Comparison of ENCODE assay signal across 8 cellular contexts in genomic region chr2:168758970-168759820, GRCh38. TPM values are rescaled to one million over a fixed set of nuclear protein-coding genes. Genes with fewer than 3 reads are reported as not detected.
A peak's percentile ranks its signal among the peaks of the same experiment; 100 is the strongest.
DNase-seq lines count a peak whose midpoint lies in the region; ATAC-seq, FAIRE-seq and TF ChIP-seq lines count a peak whose summit lies in the region.

No MANE protein-coding gene starts in this region.

- FAIRE-seq in RCC 7860 (lab: Jason Lieb, UNC), result no peak

- TF ChIP-seq RAD21 in Ishikawa (IDR thresholded peaks at IDR 0.05; ENCODE audit: low read depth), result peak; percentile 68

- H3K36me3 ChIP-seq in colonic mucosa, result no peaks in the 10 kb centered on the region

- no peak for TF ChIP-seq EP300 in Ishikawa (IDR thresholded peaks at IDR 0.05; ENCODE audit: borderline replicate concordance)

- H3K9me3 ChIP-seq in colonic mucosa, result no peaks in the 10 kb centered on the region

- no peak overlapping the region for H3K9ac ChIP-seq in colonic mucosa (ENCODE audit: low read depth in 2 of 2, low read length in 2 of 2)

- peak; percentile 87 for ATAC-seq in GM21529 (IDR thresholded peaks at IDR 0.05; ENCODE audit: unreplicated experiment)

- H3K27ac ChIP-seq in colonic mucosa, result no peak overlapping the region

- DNase-seq in activated gamma-delta T cell treated with Interleukin-2 at 50 U/mL for 16 hours (peak; percentile 17), activated gamma-delta T cell (lab: John Stamatoyannopoulos, UW) (no peak), RCC 7860 (ENCODE audit: low spot score) (peak; percentile 33), colonic mucosa (no peak), lung microvascular endothelial cell (ENCODE audit: low read depth in 2 of 2) (peak; percentile 63 to 82), UCSD-AML1 (lab: John Stamatoyannopoulos, UW; ENCODE audit: unreplicated experiment) (no peak)

- no peaks in the 10 kb centered on the region for H3K4me1 ChIP-seq in colonic mucosa

- peak; percentile 50 for TF ChIP-seq CTCF in colonic mucosa (IDR thresholded peaks at IDR 0.05)

- no peaks in the 10 kb centered on the region for H3K27me3 ChIP-seq in colonic mucosa

- no peak overlapping the region for H3K4me3 ChIP-seq in colonic mucosa

- intact Hi-C loops in colonic mucosa (cut with DNase I), result loop anchor here (5.0 kb wide), 1 partner anchor 412 kb away; no protein-coding TSS in a partner anchor

TF ChIP-seq in Ishikawa, 13 proteins besides CTCF, POLR2A, EP300 and RAD21:
- no peak for TF ChIP-seq FOXM1 (IDR thresholded peaks at IDR 0.05; ENCODE audit: borderline replicate concordance, low read depth)
- no peak for TF ChIP-seq MAX (IDR thresholded peaks at IDR 0.05)
- TF ChIP-seq CEBPB (IDR thresholded peaks at IDR 0.05), result no peak
- no peak for TF ChIP-seq EGR1 (IDR thresholded peaks at IDR 0.05)
- no peak for TF ChIP-seq NFIC (IDR thresholded peaks at IDR 0.05)
- TF ChIP-seq TAF1 (IDR thresholded peaks at IDR 0.05; ENCODE audit: low read depth), result no peak

RNA-seq across cellular contexts. Expression of gene NOSTRIN, which starts 43.2 kb away (rescaled TPM):
- total RNA-seq in colonic mucosa (10 to 100 TPM; 29.0 to 37.2 TPM), lung microvascular endothelial cell (0.40 and 1.1 TPM in 2 replicates)

Comparison
In these comparisons a context has a peak if more than half of its experiments do, and no peak if none do; other contexts are left out.
1. DNase-seq: peak in activated gamma-delta T cell treated with Interleukin-2 at 50 U/mL for 16 hours (single experiment), RCC 7860 (single experiment) and lung microvascular endothelial cell (2 of 2); none in activated gamma-delta T cell (single experiment), colonic mucosa (single experiment) and UCSD-AML1 (single experiment).
2. RNA of gene NOSTRIN, which starts 43.2 kb away (total RNA-seq): 29.0 to 37.2 TPM in colonic mucosa; 0.40 to 1.1 TPM in lung microvascular endothelial cell; every median in the first group is over 10 times any median in the second.